Comparison of ENCODE assay signal across 8 cellular contexts in the genomic region with DNA sequence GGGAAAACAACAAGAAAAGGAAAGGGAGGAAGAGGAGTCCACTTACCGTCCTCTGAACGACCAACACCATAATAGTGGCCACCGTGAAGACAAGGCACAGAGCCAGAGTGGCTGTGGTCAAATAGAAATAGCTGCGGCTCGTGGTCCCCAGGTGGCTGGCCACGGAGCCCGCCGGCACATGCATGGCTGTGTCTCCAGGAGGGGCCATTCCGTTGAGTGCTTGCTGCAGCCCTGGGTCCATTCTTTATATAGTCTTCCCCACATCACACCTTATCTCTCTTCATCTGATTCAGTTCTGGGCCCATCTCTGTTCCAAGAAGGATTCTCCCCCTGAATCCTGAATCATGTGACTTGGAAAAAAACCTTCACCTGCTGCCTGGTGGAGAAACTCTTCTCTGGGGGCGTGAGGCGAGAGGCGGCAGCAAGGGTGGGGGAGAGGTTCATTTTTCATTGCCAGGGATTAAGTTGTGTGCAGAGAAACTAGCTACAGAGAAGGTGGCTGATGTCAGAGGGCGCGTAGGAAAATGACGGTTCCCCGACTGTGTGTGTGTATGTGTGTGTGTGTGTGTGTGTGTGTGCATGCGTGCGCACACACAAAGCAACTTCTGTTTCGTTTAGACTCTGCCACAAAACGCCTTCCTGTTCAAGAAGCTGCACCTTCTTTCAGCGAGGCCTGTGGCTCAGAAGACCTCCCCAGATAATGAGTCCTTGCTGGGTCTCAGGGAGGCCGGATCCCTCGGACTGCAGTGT. TPM values are rescaled to one million over a fixed set of nuclear protein-coding genes. Genes with fewer than 3 reads are reported as not detected.
DNase-seq lines count a peak whose midpoint lies in the region; ATAC-seq and TF ChIP-seq lines count a peak whose summit lies in the region.
"Had no signal": no experiment of that assay in that cellular context is flagged by ENCODE, and none has a peak within 500 bp of the region (broad histone marks: within the 10 kb centered on the region; RNA-seq: fewer than 3 reads in every experiment).

A gene with protein sequence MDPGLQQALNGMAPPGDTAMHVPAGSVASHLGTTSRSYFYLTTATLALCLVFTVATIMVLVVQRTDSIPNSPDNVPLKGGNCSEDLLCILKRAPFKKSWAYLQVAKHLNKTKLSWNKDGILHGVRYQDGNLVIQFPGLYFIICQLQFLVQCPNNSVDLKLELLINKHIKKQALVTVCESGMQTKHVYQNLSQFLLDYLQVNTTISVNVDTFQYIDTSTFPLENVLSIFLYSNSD (minus strand): TSS at position 529 of the 750 bp plus-strand sequence. CDS start 288 bp downstream, at position 241.

- H3K36me3 ChIP-seq in KOPT-K1 (ENCODE audit: insufficient read depth, low read length) = no peaks in the 10 kb centered on the region
- H3K36me3 ChIP-seq in lung (ENCODE audit: control insufficient read depth in 2 of 2, insufficient read depth in 2 of 2, low read length in 2 of 2) = no peaks in the 10 kb centered on the region

- WGBS in lung, 2 donors = 24 to 59% methylated on average over 23 of the region's 23 CpGs

- ATAC-seq in lung (ENCODE audit: insufficient read depth, low FRiP score) (peak; percentile 58), HG03039 (IDR thresholded peaks at IDR 0.05; ENCODE audit: unreplicated experiment) (no peak)
- ATAC-seq in stimulated activated naive CD8-positive, alpha-beta T cell treated with anti-CD3 and anti-CD28 coated beads, Interleukin-15, Interleukin-2, amounts not matched to agents 100 U/mL and 50 U/mL, for 24 hours = peak; percentile 82
- ATAC-seq: K562 had no signal

- DNase-seq in activated T-cell treated with anti-CD3 and anti-CD28 coated beads, Interleukin-2, amount 50 U/mL, for 1 hour = peak; percentile 72
- no peak for DNase-seq in lung (ENCODE audit: low spot score)
- peak; percentile 67 for DNase-seq in stimulated activated naive CD8-positive, alpha-beta T cell treated with anti-CD3 and anti-CD28 coated beads, Interleukin-15, Interleukin-2, amounts not matched to agents 100 U/mL and 50 U/mL, for 24 hours
- DNase-seq in NCI-H345 treated with DMSO at 0.1 percent for 48 hours (lab: John Stamatoyannopoulos, UW; ENCODE audit: unreplicated experiment) = no peak
- no peak for DNase-seq in 8988T

- peak within 1 kb of the TSS; percentile 74 for H3K27ac ChIP-seq in KOPT-K1 (ENCODE audit: low read depth, low read length, poor library complexity, severe bottlenecking)
- H3K27ac ChIP-seq in lung (ENCODE audit: low read depth in 1 of 2, low read length in 1 of 2) = peak within 1 kb of the TSS in 1 of 2 donors; percentile 47

- H3K9me3 ChIP-seq in KOPT-K1 (ENCODE audit: insufficient read depth, low read length, poor library complexity, severe bottlenecking) (no peaks in the 10 kb centered on the region), lung (ENCODE audit: control insufficient read depth in 2 of 2, insufficient read depth in 1 of 2, low read length in 1 of 2) (no peaks in the 10 kb centered on the region)

- H3K4me1 ChIP-seq in lung (ENCODE audit: control insufficient read depth in 2 of 2, insufficient read depth in 2 of 2, low read length in 2 of 2) = no peaks in the 10 kb centered on the region

- no peak within 1 kb of the TSS for H3K4me3 ChIP-seq in lung
- H3K4me3 ChIP-seq: K562 had no signal

- no peaks in the 10 kb centered on the region for H3K27me3 ChIP-seq in lung (ENCODE audit: control insufficient read depth, insufficient read depth)

- TF ChIP-seq CTCF in lung (IDR thresholded peaks at IDR 0.05; ENCODE audit: control extremely low read depth, extremely low read depth) = no peak

RNA-seq across cellular contexts. Expression of the gene that starts here (rescaled TPM):
- 1 to 10 TPM; 1.9 to 8.7 TPM for total RNA-seq in lung
- 1 to 10 TPM in 1 of 2 donors, under 1 TPM in 1; 0.61 to 7.7 TPM for polyA plus RNA-seq in lung
- polyA plus RNA-seq: K562 had no signal

Comparison
In these comparisons a context has a peak if more than half of its experiments do, and no peak if none do; other contexts are left out.
1. DNase-seq: peak in activated T-cell treated with anti-CD3 and anti-CD28 coated beads, Interleukin-2, amount 50 U/mL, for 1 hour (single experiment) and stimulated activated naive CD8-positive, alpha-beta T cell treated with anti-CD3 and anti-CD28 coated beads, Interleukin-15, Interleukin-2, amounts not matched to agents 100 U/mL and 50 U/mL, for 24 hours (single experiment); none in lung (single experiment), NCI-H345 treated with DMSO at 0.1 percent for 48 hours (single experiment) and 8988T (single experiment).